ENCODE assay signal across 1 cellular context in genomic region chr17:28972437-28972836, GRCh38.
TF ChIP-seq lines count a peak whose summit lies in the region.

No MANE protein-coding gene starts in this region.

TF ChIP-seq in HEK293, 187 proteins besides CTCF, POLR2A, EP300 and RAD21 (continued from another document):
- TF ChIP-seq, protein P1, sequence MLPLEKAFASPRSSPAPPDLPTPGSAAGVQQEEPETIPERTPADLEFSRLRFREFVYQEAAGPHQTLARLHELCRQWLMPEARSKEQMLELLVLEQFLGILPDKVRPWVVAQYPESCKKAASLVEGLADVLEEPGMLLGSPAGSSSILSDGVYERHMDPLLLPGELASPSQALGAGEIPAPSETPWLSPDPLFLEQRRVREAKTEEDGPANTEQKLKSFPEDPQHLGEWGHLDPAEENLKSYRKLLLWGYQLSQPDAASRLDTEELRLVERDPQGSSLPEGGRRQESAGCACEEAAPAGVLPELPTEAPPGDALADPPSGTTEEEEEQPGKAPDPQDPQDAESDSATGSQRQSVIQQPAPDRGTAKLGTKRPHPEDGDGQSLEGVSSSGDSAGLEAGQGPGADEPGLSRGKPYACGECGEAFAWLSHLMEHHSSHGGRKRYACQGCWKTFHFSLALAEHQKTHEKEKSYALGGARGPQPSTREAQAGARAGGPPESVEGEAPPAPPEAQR (tag by site-specific recombination; IDR thresholded peaks at IDR 0.05), result no peak
TF ChIP-seq in HEK293: peak in this region for 1.
